ENCODE assay signal across 8 cellular contexts in genomic region chr7:5429857-5430611, GRCh38. TPM values are rescaled to one million over a fixed set of nuclear protein-coding genes. Genes with fewer than 3 reads are reported as not detected.
DNase-seq lines count a peak whose midpoint lies in the region; ATAC-seq and TF ChIP-seq lines count a peak whose summit lies in the region.

No MANE protein-coding gene starts in this region.

- TF ChIP-seq RAD21 in Ishikawa (IDR thresholded peaks at IDR 0.05; ENCODE audit: low read depth), result no peak

- H3K27ac ChIP-seq in breast epithelium (peak overlapping the region; percentile 99), layer of hippocampus (ENCODE audit: low read depth, low read length) (peak overlapping the region; percentile 99), subcutaneous abdominal adipose tissue (ENCODE audit: low read depth, low read length) (peak overlapping the region; percentile 93)

- TF ChIP-seq POLR2A in breast epithelium (IDR thresholded peaks at IDR 0.05), result no peak

- no peaks in the 10 kb centered on the region for H3K36me3 ChIP-seq in breast epithelium
- H3K36me3 ChIP-seq in subcutaneous abdominal adipose tissue (ENCODE audit: control insufficient read depth in 5 of 5, insufficient read depth in 5 of 5, low read length in 5 of 5), result peaks cover 0 to 3% (median 0%) of the 10 kb centered on the region in 5 donors

- H3K4me1 ChIP-seq in breast epithelium, result peaks cover 0 to 7% of the 10 kb centered on the region in 2 donors
- peaks cover 0 to 46% (median 36%) of the 10 kb centered on the region in 5 donors for H3K4me1 ChIP-seq in subcutaneous abdominal adipose tissue (ENCODE audit: control insufficient read depth in 5 of 5, insufficient read depth in 5 of 5, low read length in 5 of 5)

- H3K27me3 ChIP-seq in breast epithelium (no peaks in the 10 kb centered on the region), layer of hippocampus (ENCODE audit: control insufficient read depth, insufficient read depth, low read length) (no peaks in the 10 kb centered on the region), subcutaneous abdominal adipose tissue (ENCODE audit: control insufficient read depth in 5 of 5, insufficient read depth in 4 of 5, low read length in 5 of 5) (no peaks in the 10 kb centered on the region)

- H3K4me3 ChIP-seq in breast epithelium (peak overlapping the region; percentile 93 to 98 (median 95)), subcutaneous abdominal adipose tissue (ENCODE audit: low read depth in 1 of 5, low read length in 5 of 5) (peak overlapping the region; percentile 46 to 97 (median 59))

- DNase-seq in COLO668 (lab: John Stamatoyannopoulos, UW; ENCODE audit: unreplicated experiment), result peak; percentile 86
- DNase-seq in breast epithelium (ENCODE audit: low spot score in 2 of 2), result peak in 1 of 2 donors; percentile 83
- DNase-seq in AG08396 (ENCODE audit: low spot score), result no peak
- DNase-seq in NCI-H187 (lab: John Stamatoyannopoulos, UW), result no peak

- H3K9me3 ChIP-seq in breast epithelium (peaks cover 0 to 5% of the 10 kb centered on the region in 2 donors), subcutaneous abdominal adipose tissue (ENCODE audit: control insufficient read depth in 5 of 5, low read length in 5 of 5) (peaks cover 0 to 5% (median 4%) of the 10 kb centered on the region in 5 donors)

- intact Hi-C loops in breast epithelium (cut with DNase I; ENCODE audit: low total_unique reads), result no loop called here

- H3K9ac ChIP-seq in subcutaneous abdominal adipose tissue (ENCODE audit: low read length in 5 of 5), result peak overlapping the region in 4 of 5 donors; percentile 20 to 54 (median 45)

- no peak for TF ChIP-seq EP300 in Ishikawa (IDR thresholded peaks at IDR 0.05; ENCODE audit: borderline replicate concordance)

- TF ChIP-seq CTCF in breast epithelium (IDR thresholded peaks at IDR 0.05), result no peak

- ATAC-seq in HG03139 (IDR thresholded peaks at IDR 0.05; ENCODE audit: unreplicated experiment), result no peak

TF ChIP-seq in Ishikawa, 13 proteins besides CTCF, POLR2A, EP300 and RAD21:
- TF ChIP-seq USF1 (IDR thresholded peaks at IDR 0.05), result no peak
- no peak for TF ChIP-seq FOXM1 (IDR thresholded peaks at IDR 0.05; ENCODE audit: borderline replicate concordance, low read depth)
- peak; percentile 36; the same call in 1 of the 2 replicates for TF ChIP-seq ZBTB7A (IDR thresholded peaks at IDR 0.05; ENCODE audit: low read depth)
TF ChIP-seq in Ishikawa: peak in this region for 1.

RNA-seq across cellular contexts. Expression of gene TNRC18, which starts 6.4 kb away (rescaled TPM):
- total RNA-seq in breast epithelium, result 10 to 100 TPM; 32.2 to 72.4 (median 36.9) TPM
